In the genomic region with DNA sequence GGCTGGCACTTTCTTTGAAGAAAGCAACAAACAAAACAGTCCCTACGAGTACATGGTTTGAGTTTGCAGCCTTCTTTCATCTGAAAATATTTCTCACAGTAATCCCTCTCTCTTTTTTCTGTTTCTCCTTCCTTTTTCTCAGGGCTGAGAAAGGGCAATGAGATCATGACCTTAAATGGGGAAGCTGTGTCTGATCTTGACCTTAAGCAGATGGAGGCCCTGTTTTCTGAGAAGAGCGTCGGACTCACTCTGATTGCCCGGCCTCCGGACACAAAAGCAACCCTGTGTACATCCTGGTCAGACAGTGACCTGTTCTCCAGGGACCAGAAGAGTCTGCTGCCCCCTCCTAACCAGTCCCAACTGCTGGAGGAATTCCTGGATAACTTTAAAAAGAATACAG, we compare ENCODE assay signal across 10 cellular contexts.
DNase-seq lines count a peak whose midpoint lies in the region; ATAC-seq and TF ChIP-seq lines count a peak whose summit lies in the region.
"Had no signal": no experiment of that assay in that cellular context is flagged by ENCODE, and none has a peak within 500 bp of the region (broad histone marks: within the 10 kb centered on the region; RNA-seq: fewer than 3 reads in every experiment).

No MANE protein-coding gene starts in this region.

- H3F3A ChIP-seq in OCI-LY1 (ENCODE audit: insufficient read depth, low read length): no peaks in the 10 kb centered on the region

- H3K79me2 ChIP-seq in OCI-LY1 (ENCODE audit: insufficient read depth, low read length): no peaks in the 10 kb centered on the region

- H3K4me2 ChIP-seq in OCI-LY1 (ENCODE audit: low read length): peak overlapping the region; percentile 71

- no peaks in the 10 kb centered on the region for H3K36me3 ChIP-seq in OCI-LY1 (ENCODE audit: insufficient read depth, low read length)
- H3K36me3 ChIP-seq in neutrophil: no peaks in the 10 kb centered on the region

- H2AFZ ChIP-seq in OCI-LY1 (ENCODE audit: low read length): peak overlapping the region; percentile 93

- H3K27me3 ChIP-seq in OCI-LY1 (ENCODE audit: insufficient read depth, low read length) (no peaks in the 10 kb centered on the region), neutrophil (no peaks in the 10 kb centered on the region)

- H3K4me1 ChIP-seq in OCI-LY1 (ENCODE audit: insufficient read depth, low read length, severe bottlenecking) (peaks cover 57% of the 10 kb centered on the region), neutrophil (ENCODE audit: control insufficient read depth in 1 of 2, insufficient read depth in 1 of 2, low read depth in 1 of 2, low read length in 1 of 2) (peaks cover 0 to 22% of the 10 kb centered on the region in 2 experiments)

- H3K9me3 ChIP-seq in OCI-LY1 (ENCODE audit: low read length) (no peaks in the 10 kb centered on the region), neutrophil (no peaks in the 10 kb centered on the region)

- no peaks in the 10 kb centered on the region for H4K20me1 ChIP-seq in OCI-LY1 (ENCODE audit: insufficient read depth, low read length)

- TF ChIP-seq CTCF in OCI-LY1 (IDR thresholded peaks at IDR 0.05; ENCODE audit: low read length): no peak
- no peak for TF ChIP-seq CTCF in neutrophil (IDR thresholded peaks at IDR 0.05)

- H3K9ac ChIP-seq in OCI-LY1 (ENCODE audit: low read length): peak overlapping the region; percentile 64

- H3K9me2 ChIP-seq in OCI-LY1 (ENCODE audit: low read depth, low read length): no peaks in the 10 kb centered on the region

- H3K4me3 ChIP-seq in OCI-LY1 (ENCODE audit: low read depth, low read length, poor library complexity, severe bottlenecking): peak overlapping the region; percentile 51
- H3K4me3 ChIP-seq in neutrophil (ENCODE audit: low read depth in 1 of 2, low read length in 1 of 2): peak overlapping the region in 1 of 2 experiments; percentile 30

- ATAC-seq in GM18861 (IDR thresholded peaks at IDR 0.05; ENCODE audit: unreplicated experiment) (peak; percentile 29), GM21786 (IDR thresholded peaks at IDR 0.05; ENCODE audit: unreplicated experiment) (peak; percentile 44), GM18519 (IDR thresholded peaks at IDR 0.05; ENCODE audit: low FRiP score, unreplicated experiment) (no peak)

- no peak for DNase-seq in NCI-H510A treated with DMSO at 0.1 percent for 48 hours (lab: John Stamatoyannopoulos, UW)
- no peak for DNase-seq in ureter (ENCODE audit: low spot score)
- DNase-seq in inferior parietal cortex (ENCODE audit: extremely low spot score): no peak
- DNase-seq: DMS153, IMR-90 had no signal

- peak overlapping the region; percentile 77 for H3K27ac ChIP-seq in OCI-LY1 (ENCODE audit: low read depth, low read length, poor library complexity, severe bottlenecking)
- peak overlapping the region; percentile 54 for H3K27ac ChIP-seq in neutrophil
